In the genomic region with DNA sequence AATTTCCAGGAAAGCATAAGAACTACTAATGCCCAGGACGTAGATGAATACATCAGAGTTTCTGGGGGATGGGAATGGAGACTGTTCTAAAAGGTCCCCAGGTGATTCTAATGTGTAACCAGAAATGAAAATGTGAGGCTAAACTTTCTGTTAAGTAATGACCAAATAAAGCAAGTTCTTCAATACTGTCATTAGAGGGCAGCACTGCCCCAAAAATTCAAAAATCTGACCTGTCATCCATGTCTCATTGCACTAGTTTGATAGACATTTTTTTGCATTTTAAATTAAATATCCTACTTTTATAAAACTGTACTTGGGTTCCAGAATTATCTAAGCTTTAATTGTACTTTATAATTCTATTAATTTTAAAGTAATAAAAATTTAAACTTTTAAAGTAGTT, we compare ENCODE assay signal across 8 cellular contexts.
DNase-seq lines count a peak whose midpoint lies in the region; ATAC-seq and TF ChIP-seq lines count a peak whose summit lies in the region.

No MANE protein-coding gene starts in this region.

- DNase-seq in stimulated activated CD4-positive, alpha-beta T cell treated with anti-CD3 and anti-CD28 coated beads, Interleukin-4, amount 100 ng/mL, for 24 hours: peak; percentile 4
- no peak for DNase-seq in stimulated activated CD4-positive, alpha-beta T cell treated with anti-CD3 and anti-CD28 coated beads, Interleukin-4, amount 100 ng/mL, for 1 hour
- DNase-seq in H4 (ENCODE audit: low spot score) (peak; percentile 26), M059J (ENCODE audit: low read depth) (peak; percentile 44), germinal center (ENCODE audit: low spot score) (peak; percentile 14), thoracic aorta (ENCODE audit: low spot score) (no peak), NK-92 (lab: John Stamatoyannopoulos, UW; ENCODE audit: unreplicated experiment) (no peak)

- no peak overlapping the region for H3K4me3 ChIP-seq in thoracic aorta

- TF ChIP-seq CTCF in thoracic aorta (IDR thresholded peaks at IDR 0.05): peak; percentile 32

- no peaks in the 10 kb centered on the region for H3K9me3 ChIP-seq in thoracic aorta

- H3K27me3 ChIP-seq in thoracic aorta (replicated peaks; ENCODE audit: insufficient read depth): no peaks in the 10 kb centered on the region

- ATAC-seq in SK-N-SH treated with all-trans-retinoic acid at 6 μM for 48 hours (peak; percentile 55; the same call in 2 of the 3 replicates), thoracic aorta (ENCODE audit: insufficient number of reproducible peaks, low FRiP score, low read depth) (no peak)

- no peak overlapping the region for H3K27ac ChIP-seq in thoracic aorta

- no peaks in the 10 kb centered on the region for H3K4me1 ChIP-seq in thoracic aorta (ENCODE audit: control insufficient read depth in 1 of 2, low read depth in 2 of 2)

- H3K36me3 ChIP-seq in thoracic aorta: no peaks in the 10 kb centered on the region

TF ChIP-seq in SK-N-SH treated with all-trans-retinoic acid at 6 μM for 48 hours, 23 proteins besides CTCF, POLR2A, EP300 and RAD21:
- TF ChIP-seq, protein P1, sequence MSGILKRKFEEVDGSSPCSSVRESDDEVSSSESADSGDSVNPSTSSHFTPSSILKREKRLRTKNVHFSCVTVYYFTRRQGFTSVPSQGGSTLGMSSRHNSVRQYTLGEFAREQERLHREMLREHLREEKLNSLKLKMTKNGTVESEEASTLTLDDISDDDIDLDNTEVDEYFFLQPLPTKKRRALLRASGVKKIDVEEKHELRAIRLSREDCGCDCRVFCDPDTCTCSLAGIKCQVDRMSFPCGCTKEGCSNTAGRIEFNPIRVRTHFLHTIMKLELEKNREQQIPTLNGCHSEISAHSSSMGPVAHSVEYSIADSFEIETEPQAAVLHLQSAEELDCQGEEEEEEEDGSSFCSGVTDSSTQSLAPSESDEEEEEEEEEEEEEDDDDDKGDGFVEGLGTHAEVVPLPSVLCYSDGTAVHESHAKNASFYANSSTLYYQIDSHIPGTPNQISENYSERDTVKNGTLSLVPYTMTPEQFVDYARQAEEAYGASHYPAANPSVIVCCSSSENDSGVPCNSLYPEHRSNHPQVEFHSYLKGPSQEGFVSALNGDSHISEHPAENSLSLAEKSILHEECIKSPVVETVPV (CRISPR knock-in tag; IDR thresholded peaks at IDR 0.05): no peak
- no peak for TF ChIP-seq ZNF565 (CRISPR knock-in tag; conservative IDR thresholded peaks at IDR 0.05; ENCODE audit: low read depth)
- TF ChIP-seq ZNF70 (CRISPR knock-in tag; IDR thresholded peaks at IDR 0.05): no peak
- TF ChIP-seq, protein P2, sequence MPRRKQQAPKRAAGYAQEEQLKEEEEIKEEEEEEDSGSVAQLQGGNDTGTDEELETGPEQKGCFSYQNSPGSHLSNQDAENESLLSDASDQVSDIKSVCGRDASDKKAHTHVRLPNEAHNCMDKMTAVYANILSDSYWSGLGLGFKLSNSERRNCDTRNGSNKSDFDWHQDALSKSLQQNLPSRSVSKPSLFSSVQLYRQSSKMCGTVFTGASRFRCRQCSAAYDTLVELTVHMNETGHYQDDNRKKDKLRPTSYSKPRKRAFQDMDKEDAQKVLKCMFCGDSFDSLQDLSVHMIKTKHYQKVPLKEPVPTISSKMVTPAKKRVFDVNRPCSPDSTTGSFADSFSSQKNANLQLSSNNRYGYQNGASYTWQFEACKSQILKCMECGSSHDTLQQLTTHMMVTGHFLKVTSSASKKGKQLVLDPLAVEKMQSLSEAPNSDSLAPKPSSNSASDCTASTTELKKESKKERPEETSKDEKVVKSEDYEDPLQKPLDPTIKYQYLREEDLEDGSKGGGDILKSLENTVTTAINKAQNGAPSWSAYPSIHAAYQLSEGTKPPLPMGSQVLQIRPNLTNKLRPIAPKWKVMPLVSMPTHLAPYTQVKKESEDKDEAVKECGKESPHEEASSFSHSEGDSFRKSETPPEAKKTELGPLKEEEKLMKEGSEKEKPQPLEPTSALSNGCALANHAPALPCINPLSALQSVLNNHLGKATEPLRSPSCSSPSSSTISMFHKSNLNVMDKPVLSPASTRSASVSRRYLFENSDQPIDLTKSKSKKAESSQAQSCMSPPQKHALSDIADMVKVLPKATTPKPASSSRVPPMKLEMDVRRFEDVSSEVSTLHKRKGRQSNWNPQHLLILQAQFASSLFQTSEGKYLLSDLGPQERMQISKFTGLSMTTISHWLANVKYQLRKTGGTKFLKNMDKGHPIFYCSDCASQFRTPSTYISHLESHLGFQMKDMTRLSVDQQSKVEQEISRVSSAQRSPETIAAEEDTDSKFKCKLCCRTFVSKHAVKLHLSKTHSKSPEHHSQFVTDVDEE (CRISPR knock-in tag; IDR thresholded peaks at IDR 0.05): no peak
- no peak for TF ChIP-seq ZFP3 (CRISPR knock-in tag; IDR thresholded peaks at IDR 0.05)
- no peak for TF ChIP-seq TCF4 (CRISPR knock-in tag; IDR thresholded peaks at IDR 0.05; ENCODE audit: borderline replicate concordance)
- TF ChIP-seq, protein P3, sequence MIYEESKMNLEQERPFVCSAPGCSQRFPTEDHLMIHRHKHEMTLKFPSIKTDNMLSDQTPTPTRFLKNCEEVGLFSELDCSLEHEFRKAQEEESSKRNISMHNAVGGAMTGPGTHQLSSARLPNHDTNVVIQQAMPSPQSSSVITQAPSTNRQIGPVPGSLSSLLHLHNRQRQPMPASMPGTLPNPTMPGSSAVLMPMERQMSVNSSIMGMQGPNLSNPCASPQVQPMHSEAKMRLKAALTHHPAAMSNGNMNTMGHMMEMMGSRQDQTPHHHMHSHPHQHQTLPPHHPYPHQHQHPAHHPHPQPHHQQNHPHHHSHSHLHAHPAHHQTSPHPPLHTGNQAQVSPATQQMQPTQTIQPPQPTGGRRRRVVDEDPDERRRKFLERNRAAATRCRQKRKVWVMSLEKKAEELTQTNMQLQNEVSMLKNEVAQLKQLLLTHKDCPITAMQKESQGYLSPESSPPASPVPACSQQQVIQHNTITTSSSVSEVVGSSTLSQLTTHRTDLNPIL (CRISPR knock-in tag; IDR thresholded peaks at IDR 0.05; ENCODE audit: low read depth): no peak
- TF ChIP-seq, protein P4, sequence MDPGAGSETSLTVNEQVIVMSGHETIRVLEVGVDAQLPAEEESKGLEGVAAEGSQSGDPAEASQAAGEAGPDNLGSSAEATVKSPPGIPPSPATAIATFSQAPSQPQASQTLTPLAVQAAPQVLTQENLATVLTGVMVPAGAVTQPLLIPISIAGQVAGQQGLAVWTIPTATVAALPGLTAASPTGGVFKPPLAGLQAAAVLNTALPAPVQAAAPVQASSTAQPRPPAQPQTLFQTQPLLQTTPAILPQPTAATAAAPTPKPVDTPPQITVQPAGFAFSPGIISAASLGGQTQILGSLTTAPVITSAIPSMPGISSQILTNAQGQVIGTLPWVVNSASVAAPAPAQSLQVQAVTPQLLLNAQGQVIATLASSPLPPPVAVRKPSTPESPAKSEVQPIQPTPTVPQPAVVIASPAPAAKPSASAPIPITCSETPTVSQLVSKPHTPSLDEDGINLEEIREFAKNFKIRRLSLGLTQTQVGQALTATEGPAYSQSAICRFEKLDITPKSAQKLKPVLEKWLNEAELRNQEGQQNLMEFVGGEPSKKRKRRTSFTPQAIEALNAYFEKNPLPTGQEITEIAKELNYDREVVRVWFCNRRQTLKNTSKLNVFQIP (CRISPR knock-in tag; IDR thresholded peaks at IDR 0.05; ENCODE audit: borderline replicate concordance, low read depth): no peak
- no peak for TF ChIP-seq SNAI2 (CRISPR knock-in tag; IDR thresholded peaks at IDR 0.05)
- TF ChIP-seq ARNTL (CRISPR knock-in tag; IDR thresholded peaks at IDR 0.05; ENCODE audit: borderline replicate concordance, low read depth): no peak
- TF ChIP-seq ZFP30 (CRISPR knock-in tag; IDR thresholded peaks at IDR 0.05): no peak
- no peak for TF ChIP-seq CSDC2 (CRISPR knock-in tag; IDR thresholded peaks at IDR 0.05)

Comparison
In these comparisons a context has a peak if more than half of its experiments do, and no peak if none do; other contexts are left out.
1. DNase-seq: peak in stimulated activated CD4-positive, alpha-beta T cell treated with anti-CD3 and anti-CD28 coated beads, Interleukin-4, amount 100 ng/mL, for 24 hours (single experiment), H4 (single experiment), M059J (single experiment) and germinal center (single experiment); none in stimulated activated CD4-positive, alpha-beta T cell treated with anti-CD3 and anti-CD28 coated beads, Interleukin-4, amount 100 ng/mL, for 1 hour (single experiment), thoracic aorta (single experiment) and NK-92 (single experiment).